ENCODE assay signal across 13 cellular contexts in genomic region chr10:28410420-28411135, GRCh38.
A peak's percentile ranks its signal among the peaks of the same experiment; 100 is the strongest.
DNase-seq lines count a peak whose midpoint lies in the region; ATAC-seq and TF ChIP-seq lines count a peak whose summit lies in the region.
"Had no signal": no experiment of that assay in that cellular context is flagged by ENCODE, and none has a peak within 500 bp of the region (broad histone marks: within the 10 kb centered on the region; RNA-seq: fewer than 3 reads in every experiment).

No MANE protein-coding gene starts in this region.

- no peak overlapping the region for H3K4me3 Mint-ChIP-seq in type B pancreatic cell
- H3K4me3 Mint-ChIP-seq: naive thymus-derived CD8-positive, alpha-beta T cell; T-helper 2 cell treated with Interferon-gamma antibody and Interleukin-4, amounts not matched to agents 5 μg/mL and 100 μg/mL, for 36 hours had no signal

- H3K9me2 ChIP-seq in OCI-LY7 (ENCODE audit: insufficient read depth, low read length): no peaks in the 10 kb centered on the region

- no peak overlapping the region for H3K4me3 ChIP-seq in OCI-LY7 (ENCODE audit: low read depth, low read length, poor library complexity, severe bottlenecking)

- H3K36me3 Mint-ChIP-seq in type B pancreatic cell: no peaks in the 10 kb centered on the region

- no peak overlapping the region for H3K27ac Mint-ChIP-seq in type B pancreatic cell
- H3K27ac Mint-ChIP-seq: naive thymus-derived CD8-positive, alpha-beta T cell; T-helper 2 cell treated with Interferon-gamma antibody and Interleukin-4, amounts not matched to agents 5 μg/mL and 100 μg/mL, for 36 hours had no signal

- no peaks in the 10 kb centered on the region for H3K4me1 ChIP-seq in OCI-LY7 (ENCODE audit: insufficient read depth, low read length, poor library complexity, severe bottlenecking)

- DNase-seq in NCI-H2196 (lab: John Stamatoyannopoulos, UW; ENCODE audit: unreplicated experiment) (peak; percentile 6), NCI-H2196 treated with DMSO at 0.1 percent for 48 hours (lab: John Stamatoyannopoulos, UW; ENCODE audit: unreplicated experiment) (no peak), OCI-LY7 (ENCODE audit: low spot score) (no peak), epithelial cell of prostate (ENCODE audit: low read depth, low spot score) (no peak), type B pancreatic cell (ENCODE audit: extremely low spot score, unreplicated experiment) (no peak), GM13976 (ENCODE audit: low spot score) (no peak), NCI-H1417 treated with DMSO at 0.1 percent for 48 hours (lab: John Stamatoyannopoulos, UW) (no peak)
- DNase-seq: kidney; MV-4-11; naive thymus-derived CD8-positive, alpha-beta T cell; NCI-H526 treated with DMSO at 0.1 percent for 48 hours had no signal

- H3K27ac ChIP-seq in OCI-LY7 (ENCODE audit: low read depth, low read length, poor library complexity, severe bottlenecking): no peak overlapping the region
- peak overlapping the region; percentile 54 for H3K27ac ChIP-seq in epithelial cell of prostate

- H2AFZ ChIP-seq in OCI-LY7 (ENCODE audit: low read length): no peak overlapping the region

- POLR2A ChIA-PET in OCI-LY7 (lab: Charles Lee): no interaction called here

- H3K79me2 ChIP-seq in OCI-LY7 (ENCODE audit: insufficient read depth, low read depth, low read length): no peaks in the 10 kb centered on the region

- no peaks in the 10 kb centered on the region for H3K4me1 Mint-ChIP-seq in type B pancreatic cell (ENCODE audit: unreplicated experiment)

- no peaks in the 10 kb centered on the region for H4K20me1 ChIP-seq in OCI-LY7 (ENCODE audit: insufficient read depth, low read length)

- intact Hi-C loops in OCI-LY7 (cut with micrococcal nuclease; ENCODE audit: unreplicated experiment): no loop called here

- no peaks in the 10 kb centered on the region for H3K9me3 ChIP-seq in OCI-LY7 (ENCODE audit: low read length)

- H3K27me3 Mint-ChIP-seq in type B pancreatic cell: peaks cover 9% of the 10 kb centered on the region

- BruUV-seq in OCI-LY7 (replicated peaks; lab: Mats Ljungman, UMichigan): no TSS peak

- no peaks in the 10 kb centered on the region for H3K9me3 Mint-ChIP-seq in type B pancreatic cell
- H3K9me3 Mint-ChIP-seq: T-helper 2 cell treated with Interferon-gamma antibody and Interleukin-4, amounts not matched to agents 5 μg/mL and 100 μg/mL, for 36 hours had no signal

- in situ Hi-C loops in GM13976 (cut with MboI; ENCODE audit: low sequenced_read_pairs, unreplicated experiment): no loop called here

- TF ChIP-seq CTCF in OCI-LY7 (conservative IDR thresholded peaks at IDR 0.05; ENCODE audit: low read length): peak; percentile 60
- peak; percentile 44 for TF ChIP-seq CTCF in type B pancreatic cell (conservative IDR thresholded peaks at IDR 0.05)
- TF ChIP-seq CTCF in GM13976 (IDR thresholded peaks at IDR 0.05; ENCODE audit: borderline replicate concordance, control extremely low read depth, extremely low read depth, insufficient read depth, missing control alignments): no peak

- H3K36me3 ChIP-seq in OCI-LY7 (ENCODE audit: insufficient read depth, low read length): no peaks in the 10 kb centered on the region

- CTCF ChIA-PET in OCI-LY7 (lab: Charles Lee; ENCODE audit: unreplicated experiment): no interaction called here

- H3K4me2 ChIP-seq in OCI-LY7 (ENCODE audit: low read length): no peak overlapping the region

- no peak for ATAC-seq in GM19395 (IDR thresholded peaks at IDR 0.05; ENCODE audit: unreplicated experiment)
- ATAC-seq: naive thymus-derived CD8-positive, alpha-beta T cell had no signal
